In the genomic region with DNA sequence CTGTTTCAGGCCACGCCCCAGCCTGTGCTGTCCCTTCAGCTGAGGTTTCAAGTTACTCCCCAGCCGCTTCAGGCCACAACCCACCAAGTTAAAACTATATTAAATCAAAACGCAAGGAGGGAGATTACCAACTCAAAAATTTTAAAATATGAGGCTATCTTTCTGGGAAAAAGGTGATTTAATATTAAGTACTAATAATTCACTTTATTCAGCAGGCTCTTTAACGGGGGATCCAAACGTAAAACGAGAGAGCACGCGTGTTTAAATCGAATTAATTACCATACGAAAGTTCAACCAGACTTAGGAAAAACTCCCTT, we compare ENCODE assay signal across 8 cellular contexts. TPM values are rescaled to one million over a fixed set of nuclear protein-coding genes. Genes with fewer than 3 reads are reported as not detected.
DNase-seq lines count a peak whose midpoint lies in the region; ATAC-seq and TF ChIP-seq lines count a peak whose summit lies in the region.

No MANE protein-coding gene starts in this region.

- H3K4me3 ChIP-seq in mesendoderm (ENCODE audit: low read length) (no peak overlapping the region), spleen (peak overlapping the region in 4 of 8 donors; percentile 0 to 55 (median 16))

- H2AK5ac ChIP-seq in mesendoderm (ENCODE audit: low read length): no peak overlapping the region

- no peak overlapping the region for H2BK5ac ChIP-seq in mesendoderm (ENCODE audit: low read length)

- ATAC-seq in GM21576 (IDR thresholded peaks at IDR 0.05; ENCODE audit: unreplicated experiment): peak; percentile 68

- H3K9ac ChIP-seq in ES-I3 (ENCODE audit: low read depth, low read length) (peak overlapping the region; percentile 71), mesendoderm (ENCODE audit: low read length) (no peak overlapping the region)

- H3K36me3 ChIP-seq in ES-I3 (ENCODE audit: insufficient read depth, low read length): no peaks in the 10 kb centered on the region
- H3K36me3 ChIP-seq in mesendoderm (ENCODE audit: control insufficient read depth, insufficient read depth, low read length): no peaks in the 10 kb centered on the region
- no peaks in the 10 kb centered on the region for H3K36me3 ChIP-seq in spleen

- H3K56ac ChIP-seq in mesendoderm (ENCODE audit: low read length): peak overlapping the region; percentile 78

- no peak overlapping the region for H3K18ac ChIP-seq in mesendoderm (ENCODE audit: low read length)

- H4K8ac ChIP-seq in mesendoderm (ENCODE audit: low read depth, low read length): no peak overlapping the region

- TF ChIP-seq CTCF in spleen (IDR thresholded peaks at IDR 0.05 in 8 of 11, conservative IDR thresholded peaks at IDR 0.05 in 3 of 11): peak in 3 of 11 experiments; percentile 5 to 22 (median 10)

- H3K4me1 ChIP-seq in ES-I3 (ENCODE audit: insufficient read depth, low read length): peaks cover 12% of the 10 kb centered on the region
- peaks cover 2% of the 10 kb centered on the region for H3K4me1 ChIP-seq in mesendoderm (ENCODE audit: control insufficient read depth, low read depth, low read length)
- peaks cover 0 to 7% (median 6%) of the 10 kb centered on the region in 6 donors for H3K4me1 ChIP-seq in spleen

- no peak overlapping the region for H3K4me2 ChIP-seq in mesendoderm (ENCODE audit: low read length)

- no CpG with 5 or more reads among the region's 10 CpGs for WGBS in mesendoderm (ENCODE audit: extremely low coverage, insufficient coverage, low lambda C conversion rate)
- WGBS in spleen, 5 donors: 23 to 42% (median 25%) methylated on average over 10 of the region's 10 CpGs

- DNase-seq in HuH-7.5 (ENCODE audit: low spot score) (peak; percentile 55), dermis microvascular lymphatic vessel endothelial cell (ENCODE audit: low read depth in 2 of 2) (peak; percentile 16 to 73), mesendoderm (peak; percentile 88), spleen (no peak), T-helper 1 cell (no peak), ecto neural progenitor cell (ENCODE audit: low spot score) (no peak)

- intact Hi-C loops in spleen (cut with DNase I; ENCODE audit: low total_unique reads): loop anchor here (5.0 kb wide), 1 partner anchor 115 kb away; no protein-coding TSS in a partner anchor

- no peak overlapping the region for H2BK120ac ChIP-seq in mesendoderm (ENCODE audit: low read depth, low read length)

- H3K79me2 ChIP-seq in mesendoderm (ENCODE audit: control insufficient read depth, insufficient read depth, low read length): no peaks in the 10 kb centered on the region

- H2BK15ac ChIP-seq in mesendoderm (replicated peaks; ENCODE audit: low read depth): no peak overlapping the region

- no peak for TF ChIP-seq POLR2A in spleen (IDR thresholded peaks at IDR 0.05)

- H3K27ac ChIP-seq in mesendoderm (ENCODE audit: low read depth, low read length) (no peak overlapping the region), spleen (no peak overlapping the region)

- no peak overlapping the region for H4K5ac ChIP-seq in mesendoderm (ENCODE audit: low read length)

- H3K4ac ChIP-seq in mesendoderm (ENCODE audit: low read depth, low read length): no peak overlapping the region

- no peak overlapping the region for H3K23ac ChIP-seq in mesendoderm (ENCODE audit: low read length)

- no peaks in the 10 kb centered on the region for H3K79me1 ChIP-seq in mesendoderm (ENCODE audit: low read length)

- H3K27me3 ChIP-seq in mesendoderm (ENCODE audit: insufficient read depth, low read length, poor library complexity) (no peaks in the 10 kb centered on the region), spleen (replicated peaks in 1 of 7) (peaks cover 0 to 18% (median 0%) of the 10 kb centered on the region in 7 donors)

- H3K9me3 ChIP-seq in ES-I3 (ENCODE audit: control insufficient read depth, insufficient read depth, low read length): no peaks in the 10 kb centered on the region
- no peaks in the 10 kb centered on the region for H3K9me3 ChIP-seq in spleen

RNA-seq across cellular contexts. Expression of a gene that starts 1.2 kb away (rescaled TPM):
- total RNA-seq in dermis microvascular lymphatic vessel endothelial cell (not detected in 2 replicates), spleen (not detected)
- 0.10 TPM for polyA plus RNA-seq in mesendoderm (2013, experiment 1 of 2)
- polyA plus RNA-seq in mesendoderm (2013, experiment 2 of 2): 0.04 TPM
- polyA plus RNA-seq in spleen: not detected

RNA-seq across cellular contexts. Expression of a gene that starts 20.3 kb away (rescaled TPM):
- total RNA-seq in dermis microvascular lymphatic vessel endothelial cell: 0.13 TPM in 1 of 2 replicates, not detected in the other
- polyA plus RNA-seq in mesendoderm (2013, experiment 1 of 2): not detected
- polyA plus RNA-seq in mesendoderm (2013, experiment 2 of 2): 0.06 TPM
- total RNA-seq in spleen: not detected
- under 1 TPM in 2 of 3 donors, not detected in 1; 0.11 to 0.16 TPM for polyA plus RNA-seq in spleen

Comparison
In these comparisons a context has a peak if more than half of its experiments do, and no peak if none do; other contexts are left out.
1. DNase-seq: peak in HuH-7.5 (single experiment), dermis microvascular lymphatic vessel endothelial cell (2 of 2) and mesendoderm (single experiment); none in spleen (single experiment), T-helper 1 cell (0 of 5) and ecto neural progenitor cell (single experiment).